Comparison of ENCODE assay signal across 1 cellular context in genomic region chr14:100889641-100890040, GRCh38.
TF ChIP-seq lines count a peak whose summit lies in the region.

No MANE protein-coding gene starts in this region.

TF ChIP-seq in H1, 55 proteins besides CTCF, POLR2A, EP300 and RAD21:
- TF ChIP-seq EGR1 (IDR thresholded peaks at IDR 0.05; ENCODE audit: borderline replicate concordance, low read depth, low read length) (no peak), CBX8 (IDR thresholded peaks at IDR 0.05; ENCODE audit: borderline replicate concordance, low read depth, low read length) (no peak), PHF8 (conservative IDR thresholded peaks at IDR 0.05; ENCODE audit: low read depth, low read length) (no peak), E2F6 (IDR thresholded peaks at IDR 0.05) (0 out of 2 replicates have a peak, but pooled peaks have one; percentile 19)
